18 cellular contexts compared by ENCODE assay signal in genomic region chr2:234271342-234271741, GRCh38.
"Had no signal": no experiment of that assay in that cellular context is flagged by ENCODE, and none has a peak within 500 bp of the region (broad histone marks: within the 10 kb centered on the region; RNA-seq: fewer than 3 reads in every experiment).

No MANE protein-coding gene starts in this region.

- H3K4me3 ChIP-seq: colonic mucosa, hepatocyte, upper lobe of right lung had no signal

- H3K4me3 Mint-ChIP-seq: activated CD8-positive, alpha-beta T cell treated with anti-CD3 and anti-CD28 coated beads for 36 hours; naive B cell; WTC11 had no signal

- H3K27me3 Mint-ChIP-seq: activated CD8-positive, alpha-beta T cell treated with anti-CD3 and anti-CD28 coated beads for 36 hours; activated naive CD8-positive, alpha-beta T cell treated with anti-CD3 and anti-CD28 coated beads, Interleukin-2, amount 10 ng/mL, durations not matched to agents 7 days and 5 days had no signal

- H3K4me1 ChIP-seq: colonic mucosa, upper lobe of right lung had no signal

- H3K27ac ChIP-seq: colonic mucosa, hepatocyte, neutrophil, upper lobe of right lung had no signal

- H3K4me2 ChIP-seq: hepatocyte had no signal

- H2AFZ ChIP-seq: hepatocyte had no signal

- H3K4me1 Mint-ChIP-seq: naive B cell, WTC11 had no signal

- H3K9me3 ChIP-seq: colonic mucosa, neutrophil, upper lobe of right lung had no signal

- H3K27ac Mint-ChIP-seq: naive B cell, WTC11 had no signal

- H3K79me2 ChIP-seq: hepatocyte had no signal

- H3K36me3 ChIP-seq: colonic mucosa, neutrophil, upper lobe of right lung had no signal

- H3K27me3 ChIP-seq: colonic mucosa, hepatocyte, upper lobe of right lung had no signal

- H3K36me3 Mint-ChIP-seq: naive B cell, WTC11 had no signal

- DNase-seq: activated CD4-positive, alpha-beta T cell treated with anti-CD3 and anti-CD28 coated beads for 4 hours; activated CD8-positive, alpha-beta memory T cell treated with anti-CD3 and anti-CD28 coated beads, Interleukin-2, amount 50 U/mL, for 4 hours; activated CD8-positive, alpha-beta T cell treated with anti-CD3 and anti-CD28 coated beads for 36 hours; activated naive CD8-positive, alpha-beta T cell treated with anti-CD3 and anti-CD28 coated beads, Interleukin-2, amount 10 ng/mL, durations not matched to agents 7 days and 5 days; aorta; colonic mucosa; islet precursor cell; naive B cell; retina; stimulated activated CD4-positive, alpha-beta T cell treated with anti-CD3 and anti-CD28 coated beads, Interleukin-2, amount 100 ng/mL, for 48 hours; stimulated activated naive CD4-positive, alpha-beta T cell treated with Interleukin-2 at 50 U/mL for 16 hours; T-helper 2 cell; upper lobe of right lung had no signal

- ATAC-seq: activated CD8-positive, alpha-beta T cell treated with anti-CD3 and anti-CD28 coated beads for 36 hours; esophagus mucosa; left lobe of liver; upper lobe of right lung; WTC11 had no signal
